Comparison of ENCODE assay signal across 6 cellular contexts in the genomic region with DNA sequence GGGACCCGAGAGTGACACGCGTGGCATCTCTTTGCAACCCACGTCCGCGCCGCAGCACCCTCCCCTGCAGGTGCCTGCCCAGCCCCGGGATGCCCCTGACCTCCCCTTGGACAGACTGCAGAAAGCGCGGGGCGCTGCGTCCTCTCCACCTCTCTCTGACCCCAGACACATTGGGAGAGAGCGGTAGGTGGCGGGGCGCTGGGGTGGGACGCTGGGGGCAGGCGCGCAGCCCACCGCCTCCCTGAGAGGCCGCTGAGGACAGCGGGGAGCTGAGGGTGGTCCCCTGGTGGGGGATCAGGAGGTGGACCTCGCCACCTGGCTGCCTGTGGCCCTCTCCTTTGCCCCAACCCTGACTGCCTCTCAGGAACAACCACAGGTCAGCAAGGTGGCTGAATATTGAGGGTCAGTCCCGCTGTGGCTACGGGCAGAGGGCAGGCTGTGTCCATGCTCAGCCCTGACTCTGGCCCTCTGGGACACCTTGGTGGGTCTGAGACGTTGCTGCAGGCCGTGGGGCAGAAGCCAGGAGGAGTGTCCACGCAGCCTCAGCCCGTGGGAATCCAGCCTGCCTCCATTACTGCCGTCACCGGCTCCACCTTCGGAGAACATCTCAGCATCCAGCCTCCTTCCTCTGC. TPM values are rescaled to one million over a fixed set of nuclear protein-coding genes. Genes with fewer than 3 reads are reported as not detected.
DNase-seq lines count a peak whose midpoint lies in the region; TF ChIP-seq lines count a peak whose summit lies in the region.

No MANE protein-coding gene starts in this region.

- peak overlapping the region; percentile 68 for H3K27ac ChIP-seq in caudate nucleus (ENCODE audit: low read depth, low read length)

- H3K27me3 Mint-ChIP-seq in HFFc6 (ENCODE audit: insufficient read depth), result peaks cover 5% of the 10 kb centered on the region
- H3K27me3 Mint-ChIP-seq in osteocyte (ENCODE audit: unreplicated experiment), result no peaks in the 10 kb centered on the region

- H3K4me1 Mint-ChIP-seq in HFFc6 (ENCODE audit: low read depth), result peaks cover 39% of the 10 kb centered on the region
- peaks cover 29% of the 10 kb centered on the region for H3K4me1 Mint-ChIP-seq in osteocyte (ENCODE audit: unreplicated experiment)

- TF ChIP-seq CTCF in HFFc6 (IDR thresholded peaks at IDR 0.05), result no peak; the same call in 1 of the 2 replicates
- no peak for TF ChIP-seq CTCF in osteocyte (IDR thresholded peaks at IDR 0.05)

- H3K27ac Mint-ChIP-seq in HFFc6 (peak overlapping the region; percentile 78; the same call in 1 of the 2 replicates), osteocyte (ENCODE audit: unreplicated experiment) (peak overlapping the region; percentile 31)

- H3K9me3 Mint-ChIP-seq in HFFc6 (no peaks in the 10 kb centered on the region), osteocyte (ENCODE audit: unreplicated experiment) (no peaks in the 10 kb centered on the region)

- H3K36me3 Mint-ChIP-seq in HFFc6 (ENCODE audit: low read depth) (peaks cover 34% of the 10 kb centered on the region), osteocyte (ENCODE audit: unreplicated experiment) (peaks cover 5% of the 10 kb centered on the region)

- DNase-seq in HFFc6 (no peak), caudate nucleus (lab: John Stamatoyannopoulos, UW) (no peak), osteocyte (ENCODE audit: extremely low spot score, unreplicated experiment) (no peak), MV-4-11 (lab: John Stamatoyannopoulos, UW) (no peak), germinal center (ENCODE audit: low spot score) (no peak), NCI-H146 (lab: John Stamatoyannopoulos, UW) (no peak)

- H3K4me3 Mint-ChIP-seq in HFFc6 (peak overlapping the region; percentile 80), osteocyte (ENCODE audit: unreplicated experiment) (peak overlapping the region; percentile 65)

RNA-seq across cellular contexts. Expression of a gene that starts 0.8 kb away (rescaled TPM):
- 10 to 100 TPM; 56.2 to 67.9 (median 61.1) TPM for total RNA-seq in HFFc6 (2021; fragmentation: NEBNext Ultra II Directional; extraction: Animal tissue kit (Norgen Biotek cat#: 25700))
- total RNA-seq in osteocyte, result 58.2 and 65.1 TPM in 2 replicates

RNA-seq across cellular contexts. Expression of a gene that starts 5.8 kb away (rescaled TPM):
- 1 to 10 TPM; 1.4 to 3.0 (median 2.0) TPM for total RNA-seq in HFFc6 (2021; fragmentation: NEBNext Ultra II Directional; extraction: Animal tissue kit (Norgen Biotek cat#: 25700))
- 6.2 and 11.0 TPM in 2 replicates for total RNA-seq in osteocyte

RNA-seq across cellular contexts. Expression of a gene that starts 27.9 kb away (rescaled TPM):
- total RNA-seq in HFFc6 (2021; fragmentation: NEBNext Ultra II Directional; extraction: Animal tissue kit (Norgen Biotek cat#: 25700)), result 1 to 10 TPM in 3 of 6 experiments, under 1 TPM in 3; 0.31 to 1.7 (median 1.1) TPM
- 3.6 and 3.8 TPM in 2 replicates for total RNA-seq in osteocyte

RNA-seq across cellular contexts. Expression of a gene that starts 33.3 kb away (rescaled TPM):
- total RNA-seq in HFFc6 (2021; fragmentation: NEBNext Ultra II Directional; extraction: Animal tissue kit (Norgen Biotek cat#: 25700)), result 10 to 100 TPM; 39.4 to 50.8 (median 42.6) TPM
- 62.7 and 73.8 TPM in 2 replicates for total RNA-seq in osteocyte

RNA-seq across cellular contexts. Expression of a gene that starts 34.0 kb away (rescaled TPM):
- 10 to 100 TPM; 23.5 to 28.7 (median 25.6) TPM for total RNA-seq in HFFc6 (2021; fragmentation: NEBNext Ultra II Directional; extraction: Animal tissue kit (Norgen Biotek cat#: 25700))
- 21.5 and 22.1 TPM in 2 replicates for total RNA-seq in osteocyte
